ENCODE assay signal across 17 cellular contexts in the genomic region with DNA sequence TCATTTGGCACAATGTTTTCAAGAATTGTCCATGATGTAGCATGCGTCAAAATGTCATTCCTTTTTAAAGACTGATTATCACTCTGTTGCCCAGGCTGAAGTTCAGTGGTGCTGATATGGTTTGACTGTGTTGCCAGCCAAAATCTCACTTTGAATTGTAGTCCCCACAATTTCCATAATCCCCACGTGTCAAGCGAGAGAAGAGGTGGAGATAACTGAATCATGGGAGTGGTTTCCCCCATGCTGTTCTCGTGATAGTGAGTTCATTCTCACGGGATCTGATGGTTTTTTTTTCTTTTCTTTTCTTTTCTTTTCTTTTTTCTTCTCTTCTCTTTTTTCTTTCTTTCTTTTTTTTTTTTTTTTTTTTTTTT. TPM values are rescaled to one million over a fixed set of nuclear protein-coding genes. Genes with fewer than 3 reads are reported as not detected.
DNase-seq lines count a peak whose midpoint lies in the region; ATAC-seq, FAIRE-seq and TF ChIP-seq lines count a peak whose summit lies in the region.
"Had no signal": no experiment of that assay in that cellular context is flagged by ENCODE, and none has a peak within 500 bp of the region (broad histone marks: within the 10 kb centered on the region; RNA-seq: fewer than 3 reads in every experiment).

No MANE protein-coding gene starts in this region.

- intact Hi-C loops in upper lobe of right lung (cut with DNase I), result no loop called here
- intact Hi-C loops in activated T-helper 1 cell treated with anti-CD3 and anti-CD28 coated beads, Interleukin-12 subunit alpha, Interleukin-12 subunit beta, Interleukin-2, Interleukin-4 antibody, amounts not matched to agents 30 ng/mL and 10 ng/mL and 1 ng/mL, durations not matched to agents 14 hours and 24 hours and 36 hours (cut with micrococcal nuclease), result no loop called here

- H3K27ac Mint-ChIP-seq in activated T-helper 17 cell treated with anti-CD3 and anti-CD28 coated beads, Interleukin-2, amount 50 U/mL, for 72 hours, result no peak overlapping the region
- H3K27ac Mint-ChIP-seq in stimulated activated naive B cell treated with anti-CD40 and anti-IgM and Interleukin-4, amounts not matched to agents 10 μg/mL and 1 μg/mL and 100 μg/mL, for 72 hours, result peak overlapping the region; percentile 70
- H3K27ac Mint-ChIP-seq in activated T-helper 1 cell treated with anti-CD3 and anti-CD28 coated beads, Interleukin-12 subunit alpha, Interleukin-12 subunit beta, Interleukin-2, Interleukin-4 antibody, amounts not matched to agents 30 ng/mL and 10 ng/mL and 1 ng/mL, durations not matched to agents 14 hours and 24 hours and 36 hours, result no peak overlapping the region
- H3K27ac Mint-ChIP-seq: CD8-positive, alpha-beta T cell had no signal

- no peaks in the 10 kb centered on the region for H3K36me3 ChIP-seq in upper lobe of right lung
- H3K36me3 ChIP-seq: HAP-1 had no signal

- H3K9me3 Mint-ChIP-seq in activated T-helper 17 cell treated with anti-CD3 and anti-CD28 coated beads, Interleukin-2, amount 50 U/mL, for 72 hours, result no peaks in the 10 kb centered on the region
- H3K9me3 Mint-ChIP-seq in stimulated activated naive B cell treated with anti-CD40 and anti-IgM and Interleukin-4, amounts not matched to agents 10 μg/mL and 1 μg/mL and 100 μg/mL, for 72 hours, result no peaks in the 10 kb centered on the region
- no peaks in the 10 kb centered on the region for H3K9me3 Mint-ChIP-seq in activated T-helper 1 cell treated with anti-CD3 and anti-CD28 coated beads, Interleukin-12 subunit alpha, Interleukin-12 subunit beta, Interleukin-2, Interleukin-4 antibody, amounts not matched to agents 30 ng/mL and 10 ng/mL and 1 ng/mL, durations not matched to agents 14 hours and 24 hours and 36 hours
- H3K9me3 Mint-ChIP-seq: CD8-positive, alpha-beta T cell had no signal

- H3K27ac ChIP-seq in upper lobe of right lung, result no peak overlapping the region

- H3K4me1 Mint-ChIP-seq in activated T-helper 17 cell treated with anti-CD3 and anti-CD28 coated beads, Interleukin-2, amount 50 U/mL, for 72 hours, result no peaks in the 10 kb centered on the region
- peaks cover 15 to 46% of the 10 kb centered on the region in 2 donors for H3K4me1 Mint-ChIP-seq in stimulated activated naive B cell treated with anti-CD40 and anti-IgM and Interleukin-4, amounts not matched to agents 10 μg/mL and 1 μg/mL and 100 μg/mL, for 72 hours
- no peaks in the 10 kb centered on the region for H3K4me1 Mint-ChIP-seq in activated T-helper 1 cell treated with anti-CD3 and anti-CD28 coated beads, Interleukin-12 subunit alpha, Interleukin-12 subunit beta, Interleukin-2, Interleukin-4 antibody, amounts not matched to agents 30 ng/mL and 10 ng/mL and 1 ng/mL, durations not matched to agents 14 hours and 24 hours and 36 hours (ENCODE audit: low read depth)

- no peak for TF ChIP-seq CTCF in upper lobe of right lung (IDR thresholded peaks at IDR 0.05)

- no peak overlapping the region for H3K4me3 Mint-ChIP-seq in activated T-helper 17 cell treated with anti-CD3 and anti-CD28 coated beads, Interleukin-2, amount 50 U/mL, for 72 hours
- peak overlapping the region; percentile 26 to 41 for H3K4me3 Mint-ChIP-seq in stimulated activated naive B cell treated with anti-CD40 and anti-IgM and Interleukin-4, amounts not matched to agents 10 μg/mL and 1 μg/mL and 100 μg/mL, for 72 hours
- no peak overlapping the region for H3K4me3 Mint-ChIP-seq in activated T-helper 1 cell treated with anti-CD3 and anti-CD28 coated beads, Interleukin-12 subunit alpha, Interleukin-12 subunit beta, Interleukin-2, Interleukin-4 antibody, amounts not matched to agents 30 ng/mL and 10 ng/mL and 1 ng/mL, durations not matched to agents 14 hours and 24 hours and 36 hours
- H3K4me3 Mint-ChIP-seq: CD8-positive, alpha-beta T cell had no signal

- peak; percentile 71 for FAIRE-seq in GM18507 (lab: Jason Lieb, UNC)

- H3K9me3 ChIP-seq in upper lobe of right lung, result no peaks in the 10 kb centered on the region
- H3K9me3 ChIP-seq: HAP-1 had no signal

- peak; percentile 28 for ATAC-seq in HG03378 (IDR thresholded peaks at IDR 0.05; ENCODE audit: unreplicated experiment)
- ATAC-seq in activated T-helper 17 cell treated with anti-CD3 and anti-CD28 coated beads, Interleukin-2, amount 50 U/mL, for 72 hours (replicated peaks), result peak; percentile 29
- peak; percentile 78 to 81 for ATAC-seq in stimulated activated naive B cell treated with anti-CD40 and anti-IgM and Interleukin-4, amounts not matched to agents 10 μg/mL and 1 μg/mL and 100 μg/mL, for 72 hours (replicated peaks)
- no peak for ATAC-seq in GM18907 (IDR thresholded peaks at IDR 0.05; ENCODE audit: unreplicated experiment)
- ATAC-seq in upper lobe of right lung, result no peak
- ATAC-seq: CD8-positive, alpha-beta T cell; SK-N-SH treated with all-trans-retinoic acid at 6 μM for 48 hours had no signal

- H3K36me3 Mint-ChIP-seq in activated T-helper 17 cell treated with anti-CD3 and anti-CD28 coated beads, Interleukin-2, amount 50 U/mL, for 72 hours (ENCODE audit: low read depth), result no peaks in the 10 kb centered on the region
- peaks cover 2 to 4% of the 10 kb centered on the region in 2 donors for H3K36me3 Mint-ChIP-seq in stimulated activated naive B cell treated with anti-CD40 and anti-IgM and Interleukin-4, amounts not matched to agents 10 μg/mL and 1 μg/mL and 100 μg/mL, for 72 hours
- H3K36me3 Mint-ChIP-seq in activated T-helper 1 cell treated with anti-CD3 and anti-CD28 coated beads, Interleukin-12 subunit alpha, Interleukin-12 subunit beta, Interleukin-2, Interleukin-4 antibody, amounts not matched to agents 30 ng/mL and 10 ng/mL and 1 ng/mL, durations not matched to agents 14 hours and 24 hours and 36 hours (ENCODE audit: low read depth), result no peaks in the 10 kb centered on the region
- H3K36me3 Mint-ChIP-seq: CD8-positive, alpha-beta T cell had no signal

- H3K4me1 ChIP-seq in upper lobe of right lung, result peaks cover under 1% of the 10 kb centered on the region
- H3K4me1 ChIP-seq: HAP-1 had no signal

- no peak for DNase-seq in GM18507 (ENCODE audit: extremely low spot score, insufficient read length, low read depth)
- DNase-seq in stimulated activated naive B cell treated with anti-CD40 and anti-IgM and Interleukin-4, amounts not matched to agents 10 μg/mL and 1 μg/mL and 100 μg/mL, for 72 hours, result no peak
- no peak for DNase-seq in upper lobe of right lung
- DNase-seq in mesenteric fat pad (ENCODE audit: low spot score), result no peak
- DNase-seq in activated T-helper 1 cell treated with anti-CD3 and anti-CD28 coated beads, Interleukin-12 subunit alpha, Interleukin-12 subunit beta, Interleukin-2, Interleukin-4 antibody, amounts not matched to agents 30 ng/mL and 10 ng/mL and 1 ng/mL, durations not matched to agents 14 hours and 24 hours and 36 hours (ENCODE audit: low spot score), result no peak
- DNase-seq: CD8-positive, alpha-beta T cell; KG1; NCI-H1048; NCI-H510A treated with DMSO at 0.1 percent for 48 hours; SHP77 treated with DMSO at 0.1 percent for 48 hours had no signal

- no peaks in the 10 kb centered on the region for H3K27me3 ChIP-seq in upper lobe of right lung

- no peaks in the 10 kb centered on the region for H3K27me3 Mint-ChIP-seq in activated T-helper 17 cell treated with anti-CD3 and anti-CD28 coated beads, Interleukin-2, amount 50 U/mL, for 72 hours
- no peaks in the 10 kb centered on the region for H3K27me3 Mint-ChIP-seq in stimulated activated naive B cell treated with anti-CD40 and anti-IgM and Interleukin-4, amounts not matched to agents 10 μg/mL and 1 μg/mL and 100 μg/mL, for 72 hours
- H3K27me3 Mint-ChIP-seq in activated T-helper 1 cell treated with anti-CD3 and anti-CD28 coated beads, Interleukin-12 subunit alpha, Interleukin-12 subunit beta, Interleukin-2, Interleukin-4 antibody, amounts not matched to agents 30 ng/mL and 10 ng/mL and 1 ng/mL, durations not matched to agents 14 hours and 24 hours and 36 hours (ENCODE audit: insufficient read depth), result peaks cover 18% of the 10 kb centered on the region

- H3K4me3 ChIP-seq in upper lobe of right lung, result no peak overlapping the region
- H3K4me3 ChIP-seq: HAP-1 had no signal

RNA-seq across cellular contexts. Expression of gene LRRK2, which starts 21.8 kb away (rescaled TPM):
- under 1 TPM; 0.04 to 0.26 TPM for total RNA-seq in activated T-helper 17 cell treated with anti-CD3 and anti-CD28 coated beads, Interleukin-2, amount 50 U/mL, for 72 hours
- total RNA-seq in upper lobe of right lung (415 TPM), mesenteric fat pad (16.3 TPM)
- total RNA-seq in activated T-helper 1 cell treated with anti-CD3 and anti-CD28 coated beads, Interleukin-12 subunit alpha, Interleukin-12 subunit beta, Interleukin-2, Interleukin-4 antibody, amounts not matched to agents 30 ng/mL and 10 ng/mL and 1 ng/mL, durations not matched to agents 14 hours and 24 hours and 36 hours, result not detected in 2 replicates
- total RNA-seq: M059J; T-helper 1 cell treated with Interleukin-12 subunit alpha and Interleukin-12 subunit beta and Interleukin-4 antibody, amounts not matched to agents 30 ng/mL and 1 ng/mL, for 36 hours had no signal

Comparison
In these comparisons a context has a peak if more than half of its experiments do, and no peak if none do; other contexts are left out.
1. ATAC-seq: peak in HG03378 (single experiment), activated T-helper 17 cell treated with anti-CD3 and anti-CD28 coated beads, Interleukin-2, amount 50 U/mL, for 72 hours (single experiment) and stimulated activated naive B cell treated with anti-CD40 and anti-IgM and Interleukin-4, amounts not matched to agents 10 μg/mL and 1 μg/mL and 100 μg/mL, for 72 hours (2 of 2); none in GM18907 (single experiment) and upper lobe of right lung (single experiment).
2. H3K4me3 Mint-ChIP-seq: peak in stimulated activated naive B cell treated with anti-CD40 and anti-IgM and Interleukin-4, amounts not matched to agents 10 μg/mL and 1 μg/mL and 100 μg/mL, for 72 hours (2 of 2); none in activated T-helper 17 cell treated with anti-CD3 and anti-CD28 coated beads, Interleukin-2, amount 50 U/mL, for 72 hours (single experiment) and activated T-helper 1 cell treated with anti-CD3 and anti-CD28 coated beads, Interleukin-12 subunit alpha, Interleukin-12 subunit beta, Interleukin-2, Interleukin-4 antibody, amounts not matched to agents 30 ng/mL and 10 ng/mL and 1 ng/mL, durations not matched to agents 14 hours and 24 hours and 36 hours (single experiment).
3. RNA of gene LRRK2, which starts 21.8 kb away (total RNA-seq): 415 TPM in upper lobe of right lung (single experiment); 16.3 TPM in mesenteric fat pad (single experiment), 0.04 to 0.26 TPM in activated T-helper 17 cell treated with anti-CD3 and anti-CD28 coated beads, Interleukin-2, amount 50 U/mL, for 72 hours and not detected in activated T-helper 1 cell treated with anti-CD3 and anti-CD28 coated beads, Interleukin-12 subunit alpha, Interleukin-12 subunit beta, Interleukin-2, Interleukin-4 antibody, amounts not matched to agents 30 ng/mL and 10 ng/mL and 1 ng/mL, durations not matched to agents 14 hours and 24 hours and 36 hours; every median in the first group is over 10 times any median in the second.